25 cellular contexts compared by ENCODE assay signal in the genomic region with DNA sequence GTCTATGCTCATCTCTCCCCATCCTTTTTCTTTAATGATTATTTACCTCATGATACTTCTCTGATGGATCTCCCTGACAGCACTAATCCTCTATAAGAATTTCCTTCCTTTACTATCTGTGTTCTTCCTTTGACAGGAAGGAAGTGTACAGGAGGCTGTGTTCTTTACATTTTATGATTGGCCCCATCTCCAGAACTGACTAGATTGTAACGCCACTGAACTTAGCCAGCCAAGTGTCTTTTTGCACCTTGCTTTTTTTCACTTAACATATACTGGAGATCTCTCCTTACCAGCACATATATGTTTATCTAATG.
"Had no signal": no experiment of that assay in that cellular context is flagged by ENCODE, and none has a peak within 500 bp of the region (broad histone marks: within the 10 kb centered on the region; RNA-seq: fewer than 3 reads in every experiment).

No MANE protein-coding gene starts in this region.

- H3K27ac Mint-ChIP-seq: activated CD4-positive, alpha-beta memory T cell treated with anti-CD3 and anti-CD28 coated beads for 36 hours; activated CD4-positive, alpha-beta T cell treated with anti-CD3 and anti-CD28 coated beads, Interleukin-2, amount 10 ng/mL, durations not matched to agents 7 days and 5 days; activated naive CD4-positive, alpha-beta T cell treated with anti-CD3 and anti-CD28 coated beads for 36 hours; activated naive CD8-positive, alpha-beta T cell treated with anti-CD3 and anti-CD28 coated beads for 36 hours; activated T-helper 17 cell treated with anti-CD3 and anti-CD28 coated beads, Interleukin-2, amount 50 U/mL, for 72 hours had no signal

- H3K4me1 Mint-ChIP-seq: activated naive CD8-positive, alpha-beta T cell treated with anti-CD3 and anti-CD28 coated beads for 36 hours; activated T-helper 17 cell treated with anti-CD3 and anti-CD28 coated beads, Interleukin-2, amount 50 U/mL, for 72 hours had no signal

- H3K9me3 Mint-ChIP-seq: activated CD4-positive, alpha-beta T cell treated with anti-CD3 and anti-CD28 coated beads, Interleukin-2, amount 10 ng/mL, durations not matched to agents 7 days and 5 days; activated naive CD8-positive, alpha-beta T cell treated with anti-CD3 and anti-CD28 coated beads for 36 hours; activated T-helper 17 cell treated with anti-CD3 and anti-CD28 coated beads, Interleukin-2, amount 50 U/mL, for 72 hours had no signal

- H3K36me3 Mint-ChIP-seq: activated CD4-positive, alpha-beta memory T cell treated with anti-CD3 and anti-CD28 coated beads for 36 hours; activated naive CD8-positive, alpha-beta T cell treated with anti-CD3 and anti-CD28 coated beads for 36 hours had no signal

- H3K36me3 ChIP-seq: brain microvascular endothelial cell, cardiac muscle cell, Peyer's patch had no signal

- H3K4me3 ChIP-seq: cardiac muscle cell, Peyer's patch, SJSA1 had no signal

- DNase-seq: activated CD4-positive, alpha-beta memory T cell treated with anti-CD3 and anti-CD28 coated beads for 36 hours; activated CD4-positive, alpha-beta T cell treated with anti-CD3 and anti-CD28 coated beads, Interleukin-2, amount 10 ng/mL, durations not matched to agents 7 days and 5 days; activated CD4-positive, CD25-positive, alpha-beta regulatory T cell; activated CD8-positive, alpha-beta memory T cell treated with anti-CD3 and anti-CD28 coated beads for 24 hours; activated gamma-delta T cell; activated naive CD4-positive, alpha-beta T cell treated with anti-CD3 and anti-CD28 coated beads for 36 hours; activated naive CD8-positive, alpha-beta T cell treated with anti-CD3 and anti-CD28 coated beads for 36 hours; activated T-cell treated with anti-CD3 and anti-CD28 coated beads, Interleukin-2, amount 50 U/mL, for 48 hours; brain microvascular endothelial cell; Karpas-422; MM.1S; NCI-H1105; NCI-H1436; NCI-H1694 treated with DMSO at 0.1 percent for 48 hours; NCI-H2029 treated with DMSO at 0.1 percent for 48 hours; NCI-H446; NCI-H524; Peyer's patch; SHP77; T-helper 2 cell had no signal

- H3K4me3 Mint-ChIP-seq: activated CD4-positive, alpha-beta memory T cell treated with anti-CD3 and anti-CD28 coated beads for 36 hours; activated CD4-positive, alpha-beta T cell treated with anti-CD3 and anti-CD28 coated beads, Interleukin-2, amount 10 ng/mL, durations not matched to agents 7 days and 5 days; activated naive CD4-positive, alpha-beta T cell treated with anti-CD3 and anti-CD28 coated beads for 36 hours; activated naive CD8-positive, alpha-beta T cell treated with anti-CD3 and anti-CD28 coated beads for 36 hours; activated T-helper 17 cell treated with anti-CD3 and anti-CD28 coated beads, Interleukin-2, amount 50 U/mL, for 72 hours had no signal

- ATAC-seq: activated T-helper 17 cell treated with anti-CD3 and anti-CD28 coated beads, Interleukin-2, amount 50 U/mL, for 72 hours had no signal

- H3K9me3 ChIP-seq: Peyer's patch had no signal

- H3K27me3 ChIP-seq: brain microvascular endothelial cell, SJSA1 had no signal

- H3K27ac ChIP-seq: brain microvascular endothelial cell, cardiac muscle cell, Peyer's patch, RWPE1, SJSA1, VCaP had no signal
